In the genomic region with DNA sequence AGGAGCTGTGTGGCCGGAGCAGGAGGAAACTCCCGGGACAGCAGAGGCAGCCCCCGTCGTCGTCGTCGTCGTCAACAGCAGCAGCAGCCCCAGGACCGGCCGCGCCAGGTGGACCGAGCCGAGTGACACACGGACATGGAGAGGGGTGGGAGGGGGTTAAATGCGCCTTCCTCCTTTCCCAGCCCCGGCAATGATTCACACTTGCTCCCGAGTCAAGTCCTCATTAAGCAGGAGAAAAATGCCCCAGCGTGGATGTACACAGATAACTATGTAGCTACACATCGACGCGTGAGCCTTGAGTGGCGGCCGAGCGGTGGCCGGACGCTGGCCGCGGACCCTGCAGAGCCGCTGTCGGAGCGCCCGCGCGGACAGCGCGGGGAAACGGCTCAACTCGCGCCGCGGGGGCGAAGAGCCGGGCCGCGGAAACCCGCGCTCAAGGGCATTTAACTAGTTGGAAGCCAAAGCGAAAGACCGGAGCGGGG, we compare ENCODE assay signal across 8 cellular contexts. TPM values are rescaled to one million over a fixed set of nuclear protein-coding genes. Genes with fewer than 3 reads are reported as not detected.
DNase-seq lines count a peak whose midpoint lies in the region; ATAC-seq, FAIRE-seq and TF ChIP-seq lines count a peak whose summit lies in the region.

No MANE protein-coding gene starts in this region.

- ATAC-seq in GM21619 (IDR thresholded peaks at IDR 0.05; ENCODE audit: unreplicated experiment) (peak; percentile 29), right lobe of liver (peak; percentile 37 to 57 (median 49))

- no peak for TF ChIP-seq CTCF in GM10248 (IDR thresholded peaks at IDR 0.05; ENCODE audit: control extremely low read depth, extremely low read depth, low read depth, missing control alignments)
- TF ChIP-seq CTCF in WI38 (IDR thresholded peaks at IDR 0.05; ENCODE audit: low read depth, low read length), result no peak
- TF ChIP-seq CTCF in right lobe of liver (IDR thresholded peaks at IDR 0.05), result no peak
- no peak for TF ChIP-seq CTCF in D721Med (IDR thresholded peaks at IDR 0.05; ENCODE audit: insufficient read depth, missing control alignments)

- 0% methylated on average over 24 of the region's 50 CpGs for WGBS in right lobe of liver (ENCODE audit: insufficient coverage, low coverage, low lambda C conversion rate, missing lambda C conversion rate)

- H3K9me3 ChIP-seq in duodenal mucosa (ENCODE audit: control insufficient read depth in 1 of 2, low read length in 2 of 2), result no peaks in the 10 kb centered on the region
- no peaks in the 10 kb centered on the region for H3K9me3 ChIP-seq in right lobe of liver

- TF ChIP-seq POLR2A in right lobe of liver (IDR thresholded peaks at IDR 0.05), result no peak

- POLR2A ChIA-PET in GM10248 (lab: Yijun Ruan, JAX), result interaction anchor here (1.0 to 1.8 kb wide), 2 partner anchors 9 to 63 kb away, joined by 4 to 7 read pairs; no protein-coding TSS in a partner anchor

- H3K27me3 ChIP-seq in duodenal mucosa (ENCODE audit: control insufficient read depth in 1 of 2, insufficient read depth in 2 of 2, low read length in 2 of 2), result no peaks in the 10 kb centered on the region
- no peaks in the 10 kb centered on the region for H3K27me3 ChIP-seq in right lobe of liver

- H3K36me3 ChIP-seq in duodenal mucosa (ENCODE audit: control insufficient read depth in 1 of 2, insufficient read depth in 2 of 2, low read length in 2 of 2) (no peaks in the 10 kb centered on the region), right lobe of liver (no peaks in the 10 kb centered on the region)

- H3K4me1 ChIP-seq in duodenal mucosa (ENCODE audit: control insufficient read depth in 1 of 2, insufficient read depth in 2 of 2, low read length in 2 of 2) (peaks cover 19 to 20% of the 10 kb centered on the region in 2 donors), right lobe of liver (peaks cover 0 to 17% (median 8%) of the 10 kb centered on the region in 4 donors)

- no peak for FAIRE-seq in D721Med (lab: Jason Lieb, UNC)

- intact Hi-C loops in right lobe of liver (cut with DNase I), result loop anchor here in 1 of 2 donors (10.0 kb wide), 1 partner anchor 265 kb away; no protein-coding TSS in a partner anchor

- H3K4me3 ChIP-seq in Jurkat, Clone E6-1 (ENCODE audit: low read length), result peak overlapping the region; percentile 75
- H3K4me3 ChIP-seq in WI38 (ENCODE audit: low read depth, low read length), result peak overlapping the region; percentile 96
- H3K4me3 ChIP-seq in duodenal mucosa (ENCODE audit: low read depth in 1 of 2, low read length in 2 of 2), result peak overlapping the region; percentile 77 to 92
- peak overlapping the region; percentile 75 to 83 (median 78) for H3K4me3 ChIP-seq in right lobe of liver

- H3K9ac ChIP-seq in duodenal mucosa (ENCODE audit: low read depth in 1 of 2, low read length in 2 of 2), result peak overlapping the region; percentile 67 to 82

- H3K27ac ChIP-seq in duodenal mucosa (ENCODE audit: low read depth, low read length), result peak overlapping the region; percentile 95
- peak overlapping the region; percentile 97 to 99 (median 98) for H3K27ac ChIP-seq in right lobe of liver

- peak; percentile 32 for DNase-seq in GM10248 (ENCODE audit: extremely low spot score)
- DNase-seq in Jurkat, Clone E6-1 (ENCODE audit: low read depth, low spot score), result no peak
- DNase-seq in right lobe of liver, result peak; percentile 71 to 81 (median 78)
- DNase-seq in stimulated activated CD4-positive, alpha-beta T cell treated with anti-CD3 and anti-CD28 coated beads, TNF-alpha, amount 100 ng/mL, for 1 hour (ENCODE audit: low read depth in 3 of 3, low spot score in 1 of 3), result peak in 2 of 3 donors; percentile 9 to 21
- DNase-seq in D721Med (ENCODE audit: insufficient read length, low spot score), result no peak

- CTCF ChIA-PET in GM10248 (lab: Yijun Ruan, JAX), result interaction anchor here (0.9 to 2.8 kb wide), 10 partner anchors 9 to 265 kb away, joined by 3 to 11 read pairs (median 6); no protein-coding TSS in a partner anchor

RNA-seq across cellular contexts. Expression of gene UBL3, which starts 0.6 kb away (rescaled TPM):
- polyA plus RNA-seq in Jurkat, Clone E6-1 (2012; ENCODE audit: insufficient read depth, insufficient read length), result 5.4 TPM
- total RNA-seq in right lobe of liver, result 10 to 100 TPM; 15.7 to 28.6 (median 23.5) TPM

Comparison
In these comparisons a context has a peak if more than half of its experiments do, and no peak if none do; other contexts are left out.
1. DNase-seq: peak in GM10248 (single experiment), right lobe of liver (3 of 3) and stimulated activated CD4-positive, alpha-beta T cell treated with anti-CD3 and anti-CD28 coated beads, TNF-alpha, amount 100 ng/mL, for 1 hour (2 of 3); none in Jurkat, Clone E6-1 (single experiment) and D721Med (single experiment).
2. Peak in every context shown above with its lines, with median percentiles within 50 percentile points of each other: H3K4me3 ChIP-seq.